Comparison of ENCODE assay signal across 2 cellular contexts in genomic region chr17:19047510-19047909, GRCh38. TPM values are rescaled to one million over a fixed set of nuclear protein-coding genes. Genes with fewer than 3 reads are reported as not detected.
"Had no signal": no experiment of that assay in that cellular context is flagged by ENCODE, and none has a peak within 500 bp of the region (broad histone marks: within the 10 kb centered on the region; RNA-seq: fewer than 3 reads in every experiment).

No MANE protein-coding gene starts in this region.

RNA-seq across cellular contexts. Expression of gene GRAP, which starts 0.8 kb away (rescaled TPM):
- total RNA-seq: bronchial epithelial cell, RPMI7951 had no signal
